11 cellular contexts compared by ENCODE assay signal in genomic region chr4:83387922-83388676, GRCh38. TPM values are rescaled to one million over a fixed set of nuclear protein-coding genes. Genes with fewer than 3 reads are reported as not detected.
DNase-seq lines count a peak whose midpoint lies in the region; ATAC-seq and TF ChIP-seq lines count a peak whose summit lies in the region.
"Had no signal": no experiment of that assay in that cellular context is flagged by ENCODE, and none has a peak within 500 bp of the region (broad histone marks: within the 10 kb centered on the region; RNA-seq: fewer than 3 reads in every experiment).

No MANE protein-coding gene starts in this region.

- TF ChIP-seq CTCF in Loucy (conservative IDR thresholded peaks at IDR 0.05; ENCODE audit: low read length) (peak; percentile 32; the same call in 1 of the 2 replicates), fibroblast of mammary gland (conservative IDR thresholded peaks at IDR 0.05; ENCODE audit: control insufficient read depth, insufficient read depth, low read depth, low read length) (no peak)

- no peaks in the 10 kb centered on the region for H3K9me2 ChIP-seq in Loucy (replicated peaks; ENCODE audit: low read depth, low read length)

- DNase-seq in CD1c-positive myeloid dendritic cell (ENCODE audit: extremely low spot score) (peak; percentile 7), fibroblast of mammary gland (ENCODE audit: low read depth) (peak; percentile 14), occipital lobe (lab: John Stamatoyannopoulos, UW) (no peak), epidermal melanocyte (ENCODE audit: insufficient read length, low spot score) (no peak)
- peak; percentile 7 to 15 for DNase-seq in activated CD4-positive, alpha-beta T cell treated with anti-CD3 and anti-CD28 coated beads, Interleukin-2, amount 50 U/mL, for 48 hours
- DNase-seq: Kasumi-1, NCI-H774, T1000 had no signal

- no peaks in the 10 kb centered on the region for H3K79me2 ChIP-seq in Loucy (ENCODE audit: insufficient read depth, low read length)

- H3K4me2 ChIP-seq in Loucy (ENCODE audit: low read depth, low read length, poor library complexity, severe bottlenecking), result no peak overlapping the region

- ATAC-seq in HG02623 (IDR thresholded peaks at IDR 0.05; ENCODE audit: unreplicated experiment) (no peak), GM19455 (IDR thresholded peaks at IDR 0.05; ENCODE audit: unreplicated experiment) (no peak)

- peak overlapping the region; percentile 74; the same call in 1 of the 2 replicates for H2AFZ ChIP-seq in Loucy (ENCODE audit: low read length)

- H3K4me1 ChIP-seq in Loucy (ENCODE audit: insufficient read depth, low read length, poor library complexity, severe bottlenecking), result no peaks in the 10 kb centered on the region

- no peak overlapping the region for H3K9ac ChIP-seq in Loucy (ENCODE audit: low read depth, low read length, poor library complexity, severe bottlenecking)

- H3K27me3 ChIP-seq in Loucy (ENCODE audit: insufficient read depth, low read length, poor library complexity, severe bottlenecking), result no peaks in the 10 kb centered on the region

- H3K36me3 ChIP-seq in Loucy (ENCODE audit: insufficient read depth, low read length), result no peaks in the 10 kb centered on the region

- H3F3A ChIP-seq in Loucy (ENCODE audit: low read depth), result no peaks in the 10 kb centered on the region

- no peaks in the 10 kb centered on the region for H4K20me1 ChIP-seq in Loucy (ENCODE audit: insufficient read depth, low read length, poor library complexity, severe bottlenecking)

- H3K9me3 ChIP-seq in Loucy (ENCODE audit: insufficient read depth, low read depth, low read length), result no peaks in the 10 kb centered on the region

- H3K4me3 ChIP-seq in Loucy (ENCODE audit: low read length, poor library complexity, severe bottlenecking) (no peak overlapping the region), fibroblast of mammary gland (ENCODE audit: control insufficient read depth, low read depth, low read length) (no peak overlapping the region)

RNA-seq across cellular contexts. Expression of gene HPSE, which starts 53.5 kb away (rescaled TPM):
- total RNA-seq in occipital lobe, result 1.6 TPM

Comparison
In these comparisons a context has a peak if more than half of its experiments do, and no peak if none do; other contexts are left out.
1. DNase-seq: peak in CD1c-positive myeloid dendritic cell (single experiment), activated CD4-positive, alpha-beta T cell treated with anti-CD3 and anti-CD28 coated beads, Interleukin-2, amount 50 U/mL, for 48 hours (2 of 2) and fibroblast of mammary gland (single experiment); none in occipital lobe (single experiment) and epidermal melanocyte (single experiment).